1 cellular context compared by ENCODE assay signal in the genomic region with DNA sequence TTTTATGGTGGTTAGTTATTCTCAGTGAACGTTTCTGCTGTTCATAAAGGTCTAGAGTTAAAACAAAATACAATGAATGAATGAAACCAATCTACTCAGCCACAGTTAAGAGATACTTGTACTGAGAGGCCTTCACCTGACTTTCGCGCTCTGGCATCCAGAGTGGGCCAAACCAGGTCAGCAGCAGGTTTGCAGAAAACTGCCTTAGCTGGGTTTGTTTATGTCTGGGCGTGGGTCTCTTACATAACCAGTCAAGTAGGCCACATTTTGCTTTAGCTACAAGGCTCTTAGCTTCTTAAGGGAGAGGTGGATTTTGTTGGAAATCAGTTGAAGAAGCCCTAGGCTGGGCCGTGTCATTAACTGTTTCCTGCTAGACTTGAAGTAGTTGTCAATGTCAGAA.
TF ChIP-seq lines count a peak whose summit lies in the region.

No MANE protein-coding gene starts in this region.

TF ChIP-seq in IMR-90, 13 proteins besides CTCF, POLR2A, EP300 and RAD21:
- TF ChIP-seq CHD1 (IDR thresholded peaks at IDR 0.05; ENCODE audit: low read depth, low read length), result no peak
